Comparison of ENCODE assay signal across 19 cellular contexts in genomic region chr19:6995054-6995453, GRCh38. TPM values are rescaled to one million over a fixed set of nuclear protein-coding genes. Genes with fewer than 3 reads are reported as not detected.
A peak's percentile ranks its signal among the peaks of the same experiment; 100 is the strongest.
DNase-seq lines count a peak whose midpoint lies in the region; ATAC-seq, FAIRE-seq and TF ChIP-seq lines count a peak whose summit lies in the region.
"Had no signal": no experiment of that assay in that cellular context is flagged by ENCODE, and none has a peak within 500 bp of the region (broad histone marks: within the 10 kb centered on the region; RNA-seq: fewer than 3 reads in every experiment).

No MANE protein-coding gene starts in this region.

- no peak overlapping the region for H2BK5ac ChIP-seq in IMR-90 (ENCODE audit: low read depth, low read length, poor library complexity, severe bottlenecking)

- H2AK5ac ChIP-seq in IMR-90 (ENCODE audit: low read depth, low read length) = no peak overlapping the region

- no peaks in the 10 kb centered on the region for H3K4me1 Mint-ChIP-seq in endothelial cell (ENCODE audit: unreplicated experiment)

- H2BK15ac ChIP-seq in IMR-90 (ENCODE audit: low read depth, low read length) = no peak overlapping the region

- H3K27ac Mint-ChIP-seq in endothelial cell (ENCODE audit: unreplicated experiment) = no peak overlapping the region

- no peak overlapping the region for H2BK20ac ChIP-seq in IMR-90 (ENCODE audit: low read depth, low read length)

- no peak overlapping the region for H3K56ac ChIP-seq in IMR-90 (ENCODE audit: extremely low read depth, insufficient read depth, low read length)

- H2BK120ac ChIP-seq in IMR-90 (ENCODE audit: low read depth, low read length) = no peak overlapping the region

- no peak overlapping the region for H4K5ac ChIP-seq in IMR-90 (ENCODE audit: low read depth, low read length)

- no peak overlapping the region for H3K4me2 ChIP-seq in HepG2 (ENCODE audit: low read depth, low read length)
- H3K4me2 ChIP-seq in IMR-90 (ENCODE audit: low read depth, low read length) = no peak overlapping the region

- H4K8ac ChIP-seq in IMR-90 (ENCODE audit: low read depth in 2 of 2, low read length in 2 of 2) = no peak overlapping the region

- H3K14ac ChIP-seq in IMR-90 (replicated peaks; ENCODE audit: low read depth, low read length) = no peak overlapping the region

- no peaks in the 10 kb centered on the region for H3K79me1 ChIP-seq in IMR-90 (ENCODE audit: low read depth in 1 of 2, low read length in 2 of 2)

- H3K36me3 Mint-ChIP-seq in endothelial cell (ENCODE audit: low read depth, unreplicated experiment) = peaks cover 15% of the 10 kb centered on the region

- no TSS peak for BruUV-seq in HepG2 (replicated peaks; lab: Mats Ljungman, UMichigan)
- no TSS peak for BruUV-seq in IMR-90 (replicated peaks; lab: Mats Ljungman, UMichigan)

- TF ChIP-seq POLR2A in HepG2 (IDR thresholded peaks at IDR 0.05; ENCODE audit: insufficient read depth in 1 of 2, low read depth in 2 of 2, low read length in 2 of 2) = no peak
- no peak for TF ChIP-seq POLR2A in right lobe of liver (IDR thresholded peaks at IDR 0.05)
- TF ChIP-seq POLR2A in IMR-90 (IDR thresholded peaks at IDR 0.05; ENCODE audit: low read depth, low read length) = no peak

- no peak for TF ChIP-seq CTCF in HepG2 (CRISPR knock-in tag; IDR thresholded peaks at IDR 0.05)
- TF ChIP-seq CTCF in right lobe of liver (IDR thresholded peaks at IDR 0.05) = no peak
- no peak for TF ChIP-seq CTCF in IMR-90 (conservative IDR thresholded peaks at IDR 0.05; ENCODE audit: low read depth, low read length)
- TF ChIP-seq CTCF in endothelial cell (IDR thresholded peaks at IDR 0.05; ENCODE audit: unreplicated experiment) = no peak
- TF ChIP-seq CTCF in foreskin fibroblast (IDR thresholded peaks at IDR 0.05; ENCODE audit: low read depth, low read length) = no peak

- no peak for DNase-seq in HepG2 (ENCODE audit: low spot score)
- no peak for DNase-seq in right lobe of liver
- no peak for DNase-seq in IMR-90
- no peak for DNase-seq in endothelial cell (ENCODE audit: low spot score)
- no peak for DNase-seq in foreskin fibroblast
- DNase-seq in SKM-1 treated with dmso at 0.1 percent for 144 hours (lab: John Stamatoyannopoulos, UW; ENCODE audit: unreplicated experiment) = no peak
- DNase-seq: C1 segment of cervical spinal cord, DMS79, Karpas-422, NCI-H1417 treated with DMSO at 0.1 percent for 48 hours, NCI-H1930, NCI-H345, NCI-H526, PC-3, RPMI8226, SHP77 treated with DMSO at 0.1 percent for 48 hours had no signal

- 0% methylated on average over 1 of the region's 1 CpG for WGBS in HepG2 (ENCODE audit: low lambda C conversion rate)
- 80% methylated on average over 1 of the region's 1 CpG for WGBS in right lobe of liver (ENCODE audit: insufficient coverage, low coverage, low lambda C conversion rate, missing lambda C conversion rate)
- 9% methylated on average over 1 of the region's 1 CpG; no CpG with 5 or more reads in 1 of the 2 experiments for WGBS in IMR-90 (ENCODE audit: extremely low coverage in 2 of 2, insufficient read length in 1 of 2), 2 experiments

- no peak overlapping the region for H4K91ac ChIP-seq in IMR-90 (ENCODE audit: insufficient read depth, low read depth, low read length)

- H3K9me3 ChIP-seq in HepG2 (ENCODE audit: low read length) = peaks cover 8% of the 10 kb centered on the region
- no peaks in the 10 kb centered on the region for H3K9me3 ChIP-seq in right lobe of liver
- H3K9me3 ChIP-seq in IMR-90 (ENCODE audit: control insufficient read depth, insufficient read depth, low read length) = peaks cover 15% of the 10 kb centered on the region

- ATAC-seq in HepG2 = no peak
- no peak for ATAC-seq in right lobe of liver
- ATAC-seq in IMR-90 (ENCODE audit: low read depth) = no peak
- ATAC-seq in HG02759 (IDR thresholded peaks at IDR 0.05; ENCODE audit: unreplicated experiment) = no peak
- ATAC-seq: PC-3 had no signal

- H3K4me1 ChIP-seq in HepG2 (ENCODE audit: insufficient read depth, low read length) (no peaks in the 10 kb centered on the region), right lobe of liver (no peaks in the 10 kb centered on the region), IMR-90 (ENCODE audit: control insufficient read depth, insufficient read depth, low read length) (no peaks in the 10 kb centered on the region)

- in situ Hi-C loops in HepG2 (cut with HindIII; ENCODE audit: extremely low pct_ligation_motif_present, low pct_unique_long_range_greater_than_20kb) (no loop called here), IMR-90 (cut with MboI; ENCODE audit: low sequenced_read_pairs) (no loop called here)

- TF ChIP-seq RAD21 in HepG2 (CRISPR knock-in tag; IDR thresholded peaks at IDR 0.05) = no peak
- TF ChIP-seq RAD21 in IMR-90 (IDR thresholded peaks at IDR 0.05; ENCODE audit: low read length) = no peak

- CTCF ChIA-PET in HepG2 (lab: Yijun Ruan, JAX; ENCODE audit: low intra/inter-chr PET ratio, low total read pairs) = no interaction called here
- CTCF ChIA-PET in IMR-90 (lab: Yijun Ruan, JAX) = no interaction called here

- H3K4ac ChIP-seq in IMR-90 (ENCODE audit: low read depth, low read length) = no peak overlapping the region

- intact Hi-C loops in HepG2 (cut with micrococcal nuclease; ENCODE audit: unreplicated experiment) = no loop called here
- intact Hi-C loops in right lobe of liver (cut with DNase I) = no loop called here
- intact Hi-C loops in IMR-90 (cut with micrococcal nuclease) = no loop called here

- FAIRE-seq in HepG2 (lab: Jason Lieb, UNC) = no peak

- no peak overlapping the region for H3K18ac ChIP-seq in IMR-90 (ENCODE audit: low read depth, low read length)

- H3K4me3 Mint-ChIP-seq in endothelial cell (ENCODE audit: unreplicated experiment) = peak overlapping the region; percentile 56

- no peaks in the 10 kb centered on the region for H3K9me1 ChIP-seq in IMR-90 (ENCODE audit: insufficient read depth, low read length)

- no peaks in the 10 kb centered on the region for H4K20me1 ChIP-seq in HepG2 (ENCODE audit: insufficient read depth, low read length)
- no peaks in the 10 kb centered on the region for H4K20me1 ChIP-seq in IMR-90 (ENCODE audit: insufficient read depth, low read length)

- H3K4me3 ChIP-seq in HepG2 (replicated peaks in 1 of 3; ENCODE audit: insufficient read depth in 1 of 3, low read depth in 2 of 3, low read length in 3 of 3) (no peak overlapping the region), right lobe of liver (no peak overlapping the region), IMR-90 (ENCODE audit: insufficient read depth, low read depth, low read length) (no peak overlapping the region), foreskin fibroblast (ENCODE audit: low read depth in 1 of 2, low read length in 2 of 2) (no peak overlapping the region)

- TF ChIP-seq EP300 in HepG2 (IDR thresholded peaks at IDR 0.05; ENCODE audit: low read depth in 2 of 2, low read length in 2 of 2) (no peak), HepG2 (CRISPR knock-in tag; IDR thresholded peaks at IDR 0.05; ENCODE audit: borderline replicate concordance) (no peak)

- no peak overlapping the region for H3K9ac ChIP-seq in HepG2 (ENCODE audit: insufficient read depth, low read depth, low read length)
- no peak overlapping the region for H3K9ac ChIP-seq in IMR-90 (ENCODE audit: low read depth, low read length)

- H3K36me3 ChIP-seq in HepG2 (replicated peaks in 1 of 2; ENCODE audit: control insufficient read depth in 1 of 2, insufficient read depth in 2 of 2, low read length in 2 of 2) = no peaks in the 10 kb centered on the region
- no peaks in the 10 kb centered on the region for H3K36me3 ChIP-seq in right lobe of liver
- H3K36me3 ChIP-seq in IMR-90 (ENCODE audit: control insufficient read depth, insufficient read depth, low read length) = no peaks in the 10 kb centered on the region

- dilution Hi-C loops in IMR-90 (cut with HindIII; ENCODE audit: low sequenced_read_pairs, unreplicated experiment) = no loop called here

- H3K27ac ChIP-seq in HepG2 (ENCODE audit: extremely low read length, insufficient read depth, low read length) (no peak overlapping the region), right lobe of liver (no peak overlapping the region), IMR-90 (ENCODE audit: insufficient read depth, low read length) (no peak overlapping the region)

- H3K27me3 ChIP-seq in HepG2 (ENCODE audit: control insufficient read depth in 1 of 2, insufficient read depth in 2 of 2, low read length in 2 of 2) = no peaks in the 10 kb centered on the region; a peak in 1 of 5 replicates
- H3K27me3 ChIP-seq in right lobe of liver = no peaks in the 10 kb centered on the region
- no peaks in the 10 kb centered on the region for H3K27me3 ChIP-seq in IMR-90 (ENCODE audit: control insufficient read depth, insufficient read depth, low read length)

- no peaks in the 10 kb centered on the region for H3K79me2 ChIP-seq in HepG2 (ENCODE audit: insufficient read depth, low read length)

- POLR2A ChIA-PET in HepG2 (lab: Yijun Ruan, JAX) = no interaction called here
- POLR2A ChIA-PET in IMR-90 (lab: Charles Lee; ENCODE audit: unreplicated experiment) = no interaction called here

- H3K27me3 Mint-ChIP-seq in endothelial cell (ENCODE audit: unreplicated experiment) = peaks cover 8% of the 10 kb centered on the region

- H2AK9ac ChIP-seq in IMR-90 (replicated peaks; ENCODE audit: low read depth, low read length, poor library complexity) = no peak overlapping the region

- no peak overlapping the region for H2AFZ ChIP-seq in HepG2 (ENCODE audit: low read length)
- H2AFZ ChIP-seq in IMR-90 (replicated peaks; ENCODE audit: low read length, poor library complexity) = peak overlapping the region; percentile 32

- H3K9me3 Mint-ChIP-seq in endothelial cell (ENCODE audit: unreplicated experiment) = peaks cover 35% of the 10 kb centered on the region

- no peak overlapping the region for H3K23ac ChIP-seq in IMR-90 (ENCODE audit: low read depth, low read length)

RNA-seq across cellular contexts. Expression of gene MBD3L2B, which starts 26.2 kb away (rescaled TPM):
- total RNA-seq in HepG2 (2016; rRNA removed; fragmentation: Illumina TruSeq; extraction: Trizol) = not detected in 2 replicates
- total RNA-seq in HepG2 (2016; cell fraction: cytosol; rRNA removed; fragmentation: Illumina TruSeq; extraction: Trizol; ENCODE audit: low read depth) = not detected in 2 replicates
- not detected in 2 replicates for total RNA-seq in HepG2 (2016; cell fraction: insoluble cytoplasmic fraction; rRNA removed; fragmentation: Illumina TruSeq; extraction: Trizol)
- total RNA-seq in HepG2 (2016; cell fraction: membrane; rRNA removed; fragmentation: Illumina TruSeq; extraction: Trizol) = not detected in 2 replicates
- total RNA-seq in HepG2 (2016; cell fraction: nucleus; rRNA removed; fragmentation: Illumina TruSeq; extraction: Trizol) = not detected in 2 replicates
- polyA plus RNA-seq in HepG2 (2011; rRNA removed) = not detected in 2 replicates
- not detected in 2 replicates for polyA plus RNA-seq in HepG2 (2011; cell fraction: cytosol; rRNA removed)
- not detected in 2 replicates for polyA plus RNA-seq in HepG2 (2011; cell fraction: nucleus; rRNA removed)
- polyA plus RNA-seq in HepG2 (2012) = not detected in 2 replicates
- polyA plus RNA-seq in HepG2 (2016; cell fraction: cytosol; fragmentation: Illumina TruSeq; extraction: Trizol; ENCODE audit: low read depth) = not detected in 2 replicates
- not detected in 2 replicates for polyA plus RNA-seq in HepG2 (2016; cell fraction: insoluble cytoplasmic fraction; fragmentation: Illumina TruSeq; extraction: Trizol; ENCODE audit: low read depth)
- polyA plus RNA-seq in HepG2 (2016; cell fraction: membrane; fragmentation: Illumina TruSeq; extraction: Trizol; ENCODE audit: low read depth) = not detected in 2 replicates
- not detected in 2 replicates for polyA plus RNA-seq in HepG2 (2016; cell fraction: nucleus; fragmentation: Illumina TruSeq; extraction: Trizol; ENCODE audit: insufficient read depth, low read depth)
- polyA minus RNA-seq in HepG2 (2011; rRNA and poly(A)+ RNA removed; ENCODE audit: low replicate concordance) = not detected in 2 replicates
- polyA minus RNA-seq in HepG2 (2011; cell fraction: cytosol; rRNA and poly(A)+ RNA removed) = not detected in 2 replicates
- not detected in 2 replicates for polyA minus RNA-seq in HepG2 (2011; cell fraction: nucleus; rRNA and poly(A)+ RNA removed)
- not detected for total RNA-seq in right lobe of liver
- not detected in 2 replicates for total RNA-seq in IMR-90 (2012; rRNA removed)
- polyA plus RNA-seq in IMR-90 (2012; rRNA removed) = not detected in 2 replicates
- not detected in 2 replicates for polyA plus RNA-seq in IMR-90 (2012; cell fraction: cytosol; rRNA removed)
- not detected in 2 replicates for polyA plus RNA-seq in IMR-90 (2012; cell fraction: nucleus; rRNA removed; ENCODE audit: low replicate concordance)
- total RNA-seq in endothelial cell (ENCODE audit: unreplicated experiment) = not detected
- total RNA-seq: H4, MCF 10A, PC-3 had no signal

RNA-seq across cellular contexts. Expression of gene MBD3L5, which starts 35.3 kb away (rescaled TPM):
- total RNA-seq in HepG2 (2016; rRNA removed; fragmentation: Illumina TruSeq; extraction: Trizol) (not detected in 2 replicates), right lobe of liver (not detected), IMR-90 (2012; rRNA removed) (not detected in 2 replicates), endothelial cell (ENCODE audit: unreplicated experiment) (not detected)
- total RNA-seq in HepG2 (2016; cell fraction: cytosol; rRNA removed; fragmentation: Illumina TruSeq; extraction: Trizol; ENCODE audit: low read depth) = not detected in 2 replicates
- not detected in 2 replicates for total RNA-seq in HepG2 (2016; cell fraction: insoluble cytoplasmic fraction; rRNA removed; fragmentation: Illumina TruSeq; extraction: Trizol)
- total RNA-seq in HepG2 (2016; cell fraction: membrane; rRNA removed; fragmentation: Illumina TruSeq; extraction: Trizol) = not detected in 2 replicates
- total RNA-seq in HepG2 (2016; cell fraction: nucleus; rRNA removed; fragmentation: Illumina TruSeq; extraction: Trizol) = not detected in 2 replicates
- polyA plus RNA-seq in HepG2 (2011; rRNA removed) (not detected in 2 replicates), IMR-90 (2012; rRNA removed) (not detected in 2 replicates)
- not detected in 2 replicates for polyA plus RNA-seq in HepG2 (2011; cell fraction: cytosol; rRNA removed)
- polyA plus RNA-seq in HepG2 (2011; cell fraction: nucleus; rRNA removed) = not detected in 2 replicates
- polyA plus RNA-seq in HepG2 (2012) = not detected in 2 replicates
- polyA plus RNA-seq in HepG2 (2016; cell fraction: cytosol; fragmentation: Illumina TruSeq; extraction: Trizol; ENCODE audit: low read depth) = not detected in 2 replicates
- polyA plus RNA-seq in HepG2 (2016; cell fraction: insoluble cytoplasmic fraction; fragmentation: Illumina TruSeq; extraction: Trizol; ENCODE audit: low read depth) = not detected in 2 replicates
- polyA plus RNA-seq in HepG2 (2016; cell fraction: membrane; fragmentation: Illumina TruSeq; extraction: Trizol; ENCODE audit: low read depth) = not detected in 2 replicates
- not detected in 2 replicates for polyA plus RNA-seq in HepG2 (2016; cell fraction: nucleus; fragmentation: Illumina TruSeq; extraction: Trizol; ENCODE audit: insufficient read depth, low read depth)
- polyA minus RNA-seq in HepG2 (2011; rRNA and poly(A)+ RNA removed; ENCODE audit: low replicate concordance) = not detected in 2 replicates
- polyA minus RNA-seq in HepG2 (2011; cell fraction: cytosol; rRNA and poly(A)+ RNA removed) = not detected in 2 replicates
- not detected in 2 replicates for polyA minus RNA-seq in HepG2 (2011; cell fraction: nucleus; rRNA and poly(A)+ RNA removed)
- not detected in 2 replicates for polyA plus RNA-seq in IMR-90 (2012; cell fraction: cytosol; rRNA removed)
- polyA plus RNA-seq in IMR-90 (2012; cell fraction: nucleus; rRNA removed; ENCODE audit: low replicate concordance) = not detected in 2 replicates
- total RNA-seq: H4, MCF 10A, PC-3 had no signal

RNA-seq across cellular contexts. Expression of gene MBD3L4, which starts 44.9 kb away (rescaled TPM):
- total RNA-seq in HepG2 (2016; rRNA removed; fragmentation: Illumina TruSeq; extraction: Trizol) (not detected in 2 replicates), right lobe of liver (not detected), IMR-90 (2012; rRNA removed) (not detected in 2 replicates), endothelial cell (ENCODE audit: unreplicated experiment) (not detected)
- not detected in 2 replicates for total RNA-seq in HepG2 (2016; cell fraction: cytosol; rRNA removed; fragmentation: Illumina TruSeq; extraction: Trizol; ENCODE audit: low read depth)
- not detected in 2 replicates for total RNA-seq in HepG2 (2016; cell fraction: insoluble cytoplasmic fraction; rRNA removed; fragmentation: Illumina TruSeq; extraction: Trizol)
- total RNA-seq in HepG2 (2016; cell fraction: membrane; rRNA removed; fragmentation: Illumina TruSeq; extraction: Trizol) = not detected in 2 replicates
- total RNA-seq in HepG2 (2016; cell fraction: nucleus; rRNA removed; fragmentation: Illumina TruSeq; extraction: Trizol) = not detected in 2 replicates
- polyA plus RNA-seq in HepG2 (2011; rRNA removed) (not detected in 2 replicates), IMR-90 (2012; rRNA removed) (not detected in 2 replicates)
- not detected in 2 replicates for polyA plus RNA-seq in HepG2 (2011; cell fraction: cytosol; rRNA removed)
- polyA plus RNA-seq in HepG2 (2011; cell fraction: nucleus; rRNA removed) = not detected in 2 replicates
- not detected in 2 replicates for polyA plus RNA-seq in HepG2 (2012)
- not detected in 2 replicates for polyA plus RNA-seq in HepG2 (2016; cell fraction: cytosol; fragmentation: Illumina TruSeq; extraction: Trizol; ENCODE audit: low read depth)
- not detected in 2 replicates for polyA plus RNA-seq in HepG2 (2016; cell fraction: insoluble cytoplasmic fraction; fragmentation: Illumina TruSeq; extraction: Trizol; ENCODE audit: low read depth)
- polyA plus RNA-seq in HepG2 (2016; cell fraction: membrane; fragmentation: Illumina TruSeq; extraction: Trizol; ENCODE audit: low read depth) = not detected in 2 replicates
- polyA plus RNA-seq in HepG2 (2016; cell fraction: nucleus; fragmentation: Illumina TruSeq; extraction: Trizol; ENCODE audit: insufficient read depth, low read depth) = not detected in 2 replicates
- polyA minus RNA-seq in HepG2 (2011; rRNA and poly(A)+ RNA removed; ENCODE audit: low replicate concordance) = not detected in 2 replicates
- not detected in 2 replicates for polyA minus RNA-seq in HepG2 (2011; cell fraction: cytosol; rRNA and poly(A)+ RNA removed)
- not detected in 2 replicates for polyA minus RNA-seq in HepG2 (2011; cell fraction: nucleus; rRNA and poly(A)+ RNA removed)
- not detected in 2 replicates for polyA plus RNA-seq in IMR-90 (2012; cell fraction: cytosol; rRNA removed)
- polyA plus RNA-seq in IMR-90 (2012; cell fraction: nucleus; rRNA removed; ENCODE audit: low replicate concordance) = not detected in 2 replicates
- total RNA-seq: H4, MCF 10A, PC-3 had no signal

RNA-seq across cellular contexts. Expression of gene MBD3L2, which starts 54.1 kb away (rescaled TPM):
- total RNA-seq in HepG2 (2016; rRNA removed; fragmentation: Illumina TruSeq; extraction: Trizol) (not detected in 2 replicates), right lobe of liver (not detected), IMR-90 (2012; rRNA removed) (not detected in 2 replicates), endothelial cell (ENCODE audit: unreplicated experiment) (not detected)
- total RNA-seq in HepG2 (2016; cell fraction: cytosol; rRNA removed; fragmentation: Illumina TruSeq; extraction: Trizol; ENCODE audit: low read depth) = not detected in 2 replicates
- total RNA-seq in HepG2 (2016; cell fraction: insoluble cytoplasmic fraction; rRNA removed; fragmentation: Illumina TruSeq; extraction: Trizol) = not detected in 2 replicates
- not detected in 2 replicates for total RNA-seq in HepG2 (2016; cell fraction: membrane; rRNA removed; fragmentation: Illumina TruSeq; extraction: Trizol)
- not detected in 2 replicates for total RNA-seq in HepG2 (2016; cell fraction: nucleus; rRNA removed; fragmentation: Illumina TruSeq; extraction: Trizol)
- polyA plus RNA-seq in HepG2 (2011; rRNA removed) (not detected in 2 replicates), IMR-90 (2012; rRNA removed) (not detected in 2 replicates)
- polyA plus RNA-seq in HepG2 (2011; cell fraction: cytosol; rRNA removed) = not detected in 2 replicates
- not detected in 2 replicates for polyA plus RNA-seq in HepG2 (2011; cell fraction: nucleus; rRNA removed)
- polyA plus RNA-seq in HepG2 (2012) = not detected in 2 replicates
- polyA plus RNA-seq in HepG2 (2016; cell fraction: cytosol; fragmentation: Illumina TruSeq; extraction: Trizol; ENCODE audit: low read depth) = not detected in 2 replicates
- polyA plus RNA-seq in HepG2 (2016; cell fraction: insoluble cytoplasmic fraction; fragmentation: Illumina TruSeq; extraction: Trizol; ENCODE audit: low read depth) = not detected in 2 replicates
- not detected in 2 replicates for polyA plus RNA-seq in HepG2 (2016; cell fraction: membrane; fragmentation: Illumina TruSeq; extraction: Trizol; ENCODE audit: low read depth)
- not detected in 2 replicates for polyA plus RNA-seq in HepG2 (2016; cell fraction: nucleus; fragmentation: Illumina TruSeq; extraction: Trizol; ENCODE audit: insufficient read depth, low read depth)
- not detected in 2 replicates for polyA minus RNA-seq in HepG2 (2011; rRNA and poly(A)+ RNA removed; ENCODE audit: low replicate concordance)
- not detected in 2 replicates for polyA minus RNA-seq in HepG2 (2011; cell fraction: cytosol; rRNA and poly(A)+ RNA removed)
- polyA minus RNA-seq in HepG2 (2011; cell fraction: nucleus; rRNA and poly(A)+ RNA removed) = not detected in 2 replicates
- polyA plus RNA-seq in IMR-90 (2012; cell fraction: cytosol; rRNA removed) = not detected in 2 replicates
- polyA plus RNA-seq in IMR-90 (2012; cell fraction: nucleus; rRNA removed; ENCODE audit: low replicate concordance) = not detected in 2 replicates
- total RNA-seq: H4, MCF 10A, PC-3 had no signal
